Comparison of ENCODE assay signal across 20 cellular contexts in the genomic region with DNA sequence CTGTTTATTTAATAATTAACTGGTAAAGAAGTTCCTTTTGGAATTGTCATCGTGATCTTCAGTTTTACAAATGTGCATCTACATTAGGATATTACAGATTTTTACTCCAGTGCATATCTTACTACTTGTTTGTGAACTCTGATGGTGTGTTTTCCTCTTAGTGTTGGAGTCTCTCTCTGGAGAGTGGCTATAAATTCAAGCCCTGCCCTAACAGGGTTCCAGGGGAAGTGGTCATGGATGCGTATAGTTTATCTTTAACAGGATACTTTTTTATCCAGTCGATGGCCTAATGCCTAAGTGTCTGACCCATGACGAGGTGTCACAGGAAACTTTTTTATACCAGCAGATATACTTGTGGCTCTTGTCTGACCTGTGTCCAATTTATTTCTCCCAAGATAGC.
DNase-seq lines count a peak whose midpoint lies in the region; ATAC-seq, FAIRE-seq and TF ChIP-seq lines count a peak whose summit lies in the region.
"Had no signal": no experiment of that assay in that cellular context is flagged by ENCODE, and none has a peak within 500 bp of the region (broad histone marks: within the 10 kb centered on the region; RNA-seq: fewer than 3 reads in every experiment).

No MANE protein-coding gene starts in this region.

- TF ChIP-seq CTCF in progenitor cell of endocrine pancreas (IDR thresholded peaks at IDR 0.05; ENCODE audit: unreplicated experiment) = no peak

- no peaks in the 10 kb centered on the region for H3K9me3 Mint-ChIP-seq in progenitor cell of endocrine pancreas (ENCODE audit: low read depth)
- H3K9me3 Mint-ChIP-seq: CD4-positive, alpha-beta T cell had no signal

- H3K4me3 Mint-ChIP-seq in progenitor cell of endocrine pancreas (ENCODE audit: low read depth) = no peak overlapping the region
- H3K4me3 Mint-ChIP-seq: CD4-positive, alpha-beta T cell had no signal

- DNase-seq in ACHN = peak; percentile 69
- DNase-seq in RCC 7860 (ENCODE audit: low spot score) = peak; percentile 64
- peak; percentile 85 for DNase-seq in kidney tubule cell (ENCODE audit: low spot score)
- DNase-seq in progenitor cell of endocrine pancreas (ENCODE audit: low spot score, unreplicated experiment) = no peak
- DNase-seq in pons (ENCODE audit: low spot score) = no peak
- DNase-seq in stimulated activated CD4-positive, alpha-beta T cell treated with anti-CD3 and anti-CD28 coated beads, Interleukin-2, amount 100 ng/mL, for 24 hours = no peak
- DNase-seq: AML-193; CD4-positive, alpha-beta T cell; COR-L47; GOT3; KG1; MG63; NCI-H2029 treated with DMSO at 0.1 percent for 48 hours; NCI-H526 treated with DMSO at 0.1 percent for 48 hours; PC-9; Right ventricle myocardium superior; RPMI8226 had no signal

- peak; percentile 88 for FAIRE-seq in RCC 7860 (lab: Jason Lieb, UNC)
- FAIRE-seq: G401.6, HTR-8/SVneo had no signal

- H3K4me1 Mint-ChIP-seq in progenitor cell of endocrine pancreas (ENCODE audit: low read depth) = no peaks in the 10 kb centered on the region

- no peaks in the 10 kb centered on the region for H3K27me3 Mint-ChIP-seq in progenitor cell of endocrine pancreas
- H3K27me3 Mint-ChIP-seq: CD4-positive, alpha-beta T cell had no signal

- ATAC-seq in HG02884 (IDR thresholded peaks at IDR 0.05; ENCODE audit: unreplicated experiment) = no peak

- H3K36me3 Mint-ChIP-seq in progenitor cell of endocrine pancreas (ENCODE audit: insufficient read depth) = peaks cover 11% of the 10 kb centered on the region

- peak overlapping the region; percentile 21 for H3K27ac Mint-ChIP-seq in progenitor cell of endocrine pancreas
- H3K27ac Mint-ChIP-seq: CD4-positive, alpha-beta T cell had no signal

- in situ Hi-C loops in ACHN (cut with HindIII; ENCODE audit: low pct_ligation_motif_present, low pct_unique_long_range_greater_than_20kb, low sequenced_read_pairs) = no loop called here

Comparison
In these comparisons a context has a peak if more than half of its experiments do, and no peak if none do; other contexts are left out.
1. DNase-seq: peak in ACHN (single experiment), RCC 7860 (single experiment) and kidney tubule cell (single experiment); none in progenitor cell of endocrine pancreas (single experiment), pons (single experiment) and stimulated activated CD4-positive, alpha-beta T cell treated with anti-CD3 and anti-CD28 coated beads, Interleukin-2, amount 100 ng/mL, for 24 hours (0 of 2).